19 cellular contexts compared by ENCODE assay signal in genomic region chr12:119283315-119283714, GRCh38. TPM values are rescaled to one million over a fixed set of nuclear protein-coding genes. Genes with fewer than 3 reads are reported as not detected.
DNase-seq lines count a peak whose midpoint lies in the region; ATAC-seq and TF ChIP-seq lines count a peak whose summit lies in the region.
"Had no signal": no experiment of that assay in that cellular context is flagged by ENCODE, and none has a peak within 500 bp of the region (broad histone marks: within the 10 kb centered on the region; RNA-seq: fewer than 3 reads in every experiment).

No MANE protein-coding gene starts in this region.

- WGBS in endodermal cell (ENCODE audit: insufficient coverage in 1 of 2, insufficient read length in 1 of 2), 2 experiments, result 53% methylated on average over 2 of the region's 2 CpGs; no CpG with 5 or more reads in 1 of the 2 experiments

- H3K27ac Mint-ChIP-seq in endodermal cell (peak overlapping the region; percentile 67), neural crest cell (ENCODE audit: unreplicated experiment) (peak overlapping the region; percentile 15)
- H3K27ac Mint-ChIP-seq: CD4-positive, alpha-beta T cell; GM23338 had no signal

- DNase-seq in NCI-H82 (lab: John Stamatoyannopoulos, UW) (peak; percentile 33), NCI-H82 treated with DMSO at 0.1 percent for 48 hours (lab: John Stamatoyannopoulos, UW; ENCODE audit: unreplicated experiment) (no peak), endodermal cell (peak; percentile 59), neural crest cell (ENCODE audit: low read depth, low spot score) (no peak), retina (peak; percentile 55)
- DNase-seq: AML-193; Caco-2; CD4-positive, alpha-beta T cell; GDM1; HCEC 1CT had no signal

- H3K4me3 Mint-ChIP-seq in endodermal cell (no peak overlapping the region), neural crest cell (no peak overlapping the region)
- H3K4me3 Mint-ChIP-seq: CD4-positive, alpha-beta T cell; GM23338 had no signal

- H3K9ac ChIP-seq in endodermal cell (ENCODE audit: extremely low read depth, low read length, poor library complexity, severe bottlenecking), result no peak overlapping the region

- H3K4me1 Mint-ChIP-seq in endodermal cell, result peaks cover 21% of the 10 kb centered on the region
- peaks cover 14% of the 10 kb centered on the region for H3K4me1 Mint-ChIP-seq in neural crest cell
- H3K4me1 Mint-ChIP-seq: GM23338 had no signal

- H3K36me3 ChIP-seq in endodermal cell (ENCODE audit: control insufficient read depth, insufficient read depth, low read length), result no peaks in the 10 kb centered on the region

- H3K36me3 Mint-ChIP-seq in endodermal cell (ENCODE audit: low read depth) (no peaks in the 10 kb centered on the region), neural crest cell (ENCODE audit: low read depth) (no peaks in the 10 kb centered on the region)

- H3K9me3 Mint-ChIP-seq in endodermal cell (peaks cover 4% of the 10 kb centered on the region), neural crest cell (no peaks in the 10 kb centered on the region)
- H3K9me3 Mint-ChIP-seq: CD4-positive, alpha-beta T cell had no signal

- no peak overlapping the region for H3K4me3 ChIP-seq in endodermal cell (ENCODE audit: low read length)
- H3K4me3 ChIP-seq: A549, GM23338 had no signal

- TF ChIP-seq CTCF in endodermal cell (conservative IDR thresholded peaks at IDR 0.05), result no peak
- no peak for TF ChIP-seq CTCF in neural crest cell (conservative IDR thresholded peaks at IDR 0.05)

- no peak for ATAC-seq in HG02798 (IDR thresholded peaks at IDR 0.05; ENCODE audit: poor library complexity, unreplicated experiment)
- no peak for ATAC-seq in HG02973 (IDR thresholded peaks at IDR 0.05; ENCODE audit: unreplicated experiment)
- ATAC-seq: A549, GM23338 had no signal

- no peaks in the 10 kb centered on the region for H3K27me3 ChIP-seq in endodermal cell (ENCODE audit: control insufficient read depth, insufficient read depth, low read length, poor library complexity, severe bottlenecking)

- H3K27ac ChIP-seq in endodermal cell (ENCODE audit: low read depth, low read length), result no peak overlapping the region
- H3K27ac ChIP-seq: 22Rv1, A549, C4-2B, HL-60 had no signal

- H3K4me1 ChIP-seq in endodermal cell (ENCODE audit: control insufficient read depth, insufficient read depth, low read length), result peaks cover 19% of the 10 kb centered on the region
- H3K4me1 ChIP-seq: A549, Caco-2 had no signal

- peaks cover 3% of the 10 kb centered on the region for H3K27me3 Mint-ChIP-seq in endodermal cell (ENCODE audit: insufficient read depth)
- H3K27me3 Mint-ChIP-seq in neural crest cell (ENCODE audit: low read depth), result no peaks in the 10 kb centered on the region

- peaks cover 16% of the 10 kb centered on the region for H3K9me3 ChIP-seq in endodermal cell (ENCODE audit: control insufficient read depth, low read length)
- H3K9me3 ChIP-seq: A549, Caco-2 had no signal

RNA-seq across cellular contexts. Expression of gene CCDC60, which starts 51.2 kb away (rescaled TPM):
- total RNA-seq in endodermal cell (1 to 10 TPM in 1 of 2 donors, under 1 TPM in 1; 0.73 to 1.2 TPM), neural crest cell (0.48 and 0.75 TPM in 2 replicates)
- 1.4 TPM for polyA plus RNA-seq in endodermal cell (2013, experiment 1 of 2)
- polyA plus RNA-seq in endodermal cell (2013, experiment 2 of 2), result 2.6 TPM
- total RNA-seq: Caco-2; CD4-positive, alpha-beta T cell; GM23338; HT1080 had no signal
- polyA plus RNA-seq: BJ had no signal

Comparison
In these comparisons a context has a peak if more than half of its experiments do, and no peak if none do; other contexts are left out.
1. DNase-seq: peak in NCI-H82 (single experiment), endodermal cell (single experiment) and retina (single experiment); none in NCI-H82 treated with DMSO at 0.1 percent for 48 hours (single experiment) and neural crest cell (single experiment).